13 cellular contexts compared by ENCODE assay signal in the genomic region with DNA sequence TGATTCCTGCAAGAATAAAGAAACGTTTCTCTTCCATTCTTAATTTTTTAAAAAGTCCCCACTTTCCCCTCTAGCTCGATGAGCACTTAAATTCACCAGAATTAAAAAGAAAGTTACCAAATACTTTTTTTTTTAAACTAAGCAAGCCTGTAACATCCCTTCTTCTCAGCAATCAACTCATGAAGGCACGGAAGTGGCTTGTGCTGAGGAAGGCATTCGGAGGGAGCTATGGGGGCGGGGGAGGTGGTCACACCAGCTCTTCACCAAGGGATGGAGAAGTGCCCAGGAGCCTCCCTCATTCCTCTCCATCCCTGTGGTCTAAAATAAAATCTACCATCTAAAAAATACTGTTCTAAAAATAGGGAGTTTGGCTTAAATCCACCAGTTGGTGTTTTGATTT.
DNase-seq lines count a peak whose midpoint lies in the region; ATAC-seq and TF ChIP-seq lines count a peak whose summit lies in the region.
"Had no signal": no experiment of that assay in that cellular context is flagged by ENCODE, and none has a peak within 500 bp of the region (broad histone marks: within the 10 kb centered on the region; RNA-seq: fewer than 3 reads in every experiment).

No MANE protein-coding gene starts in this region.

- no peak for ATAC-seq in T-cell (replicated peaks in 1 of 4)
- no peak for ATAC-seq in activated CD8-positive, alpha-beta T cell treated with anti-CD3 and anti-CD28 coated beads, Interleukin-2, amount 10 ng/mL, durations not matched to agents 7 days and 5 days

- H3K27me3 Mint-ChIP-seq in T-cell: peaks cover 6 to 15% of the 10 kb centered on the region in 2 donors
- H3K27me3 Mint-ChIP-seq in activated CD8-positive, alpha-beta T cell treated with anti-CD3 and anti-CD28 coated beads, Interleukin-2, amount 10 ng/mL, durations not matched to agents 7 days and 5 days (ENCODE audit: low read depth): peaks cover 18% of the 10 kb centered on the region

- H3K4me3 ChIP-seq in ACC112 (ENCODE audit: low read depth, low read length) (no peak overlapping the region), fibroblast of lung (replicated peaks in 1 of 4; ENCODE audit: control extremely low read depth in 1 of 4, insufficient read depth in 1 of 4, low read depth in 3 of 4, low read length in 4 of 4) (no peak overlapping the region), osteoblast (ENCODE audit: insufficient read depth, low read length) (no peak overlapping the region)
- H3K4me3 ChIP-seq: cardiac muscle cell, SJSA1 had no signal

- H3K9ac ChIP-seq in fibroblast of lung (ENCODE audit: insufficient read depth, low read length): no peak overlapping the region

- H3K27me3 ChIP-seq in ACC112 (ENCODE audit: insufficient read depth, low read length) (no peaks in the 10 kb centered on the region), fibroblast of lung (ENCODE audit: control insufficient read depth, insufficient read depth, low read length) (no peaks in the 10 kb centered on the region), osteoblast (ENCODE audit: insufficient read depth, low read length) (no peaks in the 10 kb centered on the region)
- H3K27me3 ChIP-seq: cardiac muscle cell, SJSA1 had no signal

- no peak for TF ChIP-seq CTCF in fibroblast of lung (conservative IDR thresholded peaks at IDR 0.05 in 1 of 2, IDR thresholded peaks at IDR 0.05 in 1 of 2; ENCODE audit: low read depth in 1 of 2, low read length in 2 of 2)
- TF ChIP-seq CTCF in osteoblast (IDR thresholded peaks at IDR 0.05; ENCODE audit: extremely low read depth, low read depth, low read length): no peak

- H3K79me2 ChIP-seq in ACC112 (ENCODE audit: control insufficient read depth, insufficient read depth, low read length, unreplicated experiment) (peaks cover 63% of the 10 kb centered on the region), fibroblast of lung (ENCODE audit: control insufficient read depth, insufficient read depth, low read length) (peaks cover 13% of the 10 kb centered on the region), osteoblast (ENCODE audit: insufficient read depth, low read length) (peaks cover 61% of the 10 kb centered on the region)

- no peaks in the 10 kb centered on the region for H3K9me3 Mint-ChIP-seq in T-cell
- no peaks in the 10 kb centered on the region for H3K9me3 Mint-ChIP-seq in activated CD8-positive, alpha-beta T cell treated with anti-CD3 and anti-CD28 coated beads, Interleukin-2, amount 10 ng/mL, durations not matched to agents 7 days and 5 days (ENCODE audit: insufficient read depth)

- no peaks in the 10 kb centered on the region for H4K20me1 ChIP-seq in fibroblast of lung (ENCODE audit: control insufficient read depth, extremely low read depth, insufficient read depth, low read length)
- H4K20me1 ChIP-seq in osteoblast (ENCODE audit: insufficient read depth, low read length): peaks cover 2% of the 10 kb centered on the region

- H2AFZ ChIP-seq in ACC112 (ENCODE audit: low read length, unreplicated experiment) (no peak overlapping the region), fibroblast of lung (ENCODE audit: low read length) (no peak overlapping the region), osteoblast (ENCODE audit: low read length) (no peak overlapping the region)

- no peaks in the 10 kb centered on the region for H3K9me3 ChIP-seq in fibroblast of lung (ENCODE audit: control insufficient read depth, insufficient read depth, low read depth, low read length)
- no peaks in the 10 kb centered on the region for H3K9me3 ChIP-seq in osteoblast (ENCODE audit: low read depth, low read length)
- H3K9me3 ChIP-seq: SJSA1 had no signal

- H3K36me3 Mint-ChIP-seq in T-cell: no peaks in the 10 kb centered on the region
- no peaks in the 10 kb centered on the region for H3K36me3 Mint-ChIP-seq in activated CD8-positive, alpha-beta T cell treated with anti-CD3 and anti-CD28 coated beads, Interleukin-2, amount 10 ng/mL, durations not matched to agents 7 days and 5 days (ENCODE audit: low read depth)

- H3K27ac ChIP-seq in ACC112 (ENCODE audit: low read depth, low read length) (peak overlapping the region; percentile 97), fibroblast of lung (ENCODE audit: insufficient read depth, low read length) (peak overlapping the region; percentile 74), osteoblast (ENCODE audit: low read depth, low read length) (peak overlapping the region; percentile 35)
- H3K27ac ChIP-seq: cardiac muscle cell had no signal

- H3K27ac Mint-ChIP-seq in T-cell: no peak overlapping the region
- H3K27ac Mint-ChIP-seq in activated CD8-positive, alpha-beta T cell treated with anti-CD3 and anti-CD28 coated beads, Interleukin-2, amount 10 ng/mL, durations not matched to agents 7 days and 5 days: no peak overlapping the region

- H3K4me2 ChIP-seq in fibroblast of lung (ENCODE audit: extremely low read depth, insufficient read depth, low read length) (peak overlapping the region; percentile 10), osteoblast (ENCODE audit: insufficient read depth, low read length) (peak overlapping the region; percentile 42)

- H3K36me3 ChIP-seq in ACC112 (ENCODE audit: insufficient read depth, low read length) (no peaks in the 10 kb centered on the region; the same call in 1 of the 2 replicates), fibroblast of lung (ENCODE audit: control insufficient read depth, insufficient read depth, low read length) (peaks cover 1% of the 10 kb centered on the region), osteoblast (ENCODE audit: insufficient read depth, low read length) (peaks cover 7% of the 10 kb centered on the region)
- H3K36me3 ChIP-seq: cardiac muscle cell had no signal

- DNase-seq in NCI-H69 (lab: John Stamatoyannopoulos, UW): peak; percentile 77
- DNase-seq in fibroblast of lung (ENCODE audit: low read depth in 2 of 2): peak in 1 of 2 donors; percentile 77
- DNase-seq in osteoblast (ENCODE audit: insufficient read length, low spot score, missing footprints): no peak
- no peak for DNase-seq in T1000 (lab: John Stamatoyannopoulos, UW)
- DNase-seq in T-cell: no peak
- DNase-seq in SW480 (ENCODE audit: low spot score): no peak
- DNase-seq in activated CD8-positive, alpha-beta T cell treated with anti-CD3 and anti-CD28 coated beads, Interleukin-2, amount 10 ng/mL, durations not matched to agents 7 days and 5 days: no peak
- DNase-seq: activated gamma-delta T cell treated with Interleukin-2 at 50 U/mL for 16 hours, COR-L47, NCI-H1105 had no signal

- H3K4me3 Mint-ChIP-seq in T-cell: no peak overlapping the region
- no peak overlapping the region for H3K4me3 Mint-ChIP-seq in activated CD8-positive, alpha-beta T cell treated with anti-CD3 and anti-CD28 coated beads, Interleukin-2, amount 10 ng/mL, durations not matched to agents 7 days and 5 days

- H3K4me1 Mint-ChIP-seq in T-cell: peaks cover 0 to 7% (median 0%) of the 10 kb centered on the region in 3 donors
- peaks cover 23% of the 10 kb centered on the region for H3K4me1 Mint-ChIP-seq in activated CD8-positive, alpha-beta T cell treated with anti-CD3 and anti-CD28 coated beads, Interleukin-2, amount 10 ng/mL, durations not matched to agents 7 days and 5 days (ENCODE audit: low read depth)

- CTCF ChIA-PET in T-cell (lab: Charles Lee): no interaction called here
- CTCF ChIA-PET in activated CD8-positive, alpha-beta T cell treated with anti-CD3 and anti-CD28 coated beads, Interleukin-2, amount 10 ng/mL, durations not matched to agents 7 days and 5 days (lab: Charles Lee): interaction anchor here (0.8 to 1.7 kb wide), 6 partner anchors 14 to 214 kb away, joined by 3 to 12 read pairs (median 4); no protein-coding TSS in a partner anchor

- POLR2A ChIA-PET in T-cell (lab: Charles Lee): no interaction called here
- POLR2A ChIA-PET in activated CD8-positive, alpha-beta T cell treated with anti-CD3 and anti-CD28 coated beads, Interleukin-2, amount 10 ng/mL, durations not matched to agents 7 days and 5 days (lab: Charles Lee): interaction anchor here (0.9 kb wide), 1 partner anchor 60 kb away, joined by 5 read pairs; no protein-coding TSS in a partner anchor

- peaks cover 72% of the 10 kb centered on the region for H3K4me1 ChIP-seq in ACC112 (ENCODE audit: control insufficient read depth, insufficient read depth, low read length, unreplicated experiment)
- H3K4me1 ChIP-seq in fibroblast of lung (ENCODE audit: control insufficient read depth, extremely low read depth, insufficient read depth, low read length): peaks cover 29% of the 10 kb centered on the region
- peaks cover 54% of the 10 kb centered on the region for H3K4me1 ChIP-seq in osteoblast (ENCODE audit: insufficient read depth, low read length)

Comparison
In these comparisons a context has a peak if more than half of its experiments do, and no peak if none do; other contexts are left out.
1. H3K27ac ChIP-seq: peak in every context shown above with its lines; median percentile 97 in ACC112; 74 in fibroblast of lung; 35 in osteoblast.